In genomic region chr7:116305485-116306408, GRCh38 we compare ENCODE assay signal across 17 cellular contexts.
DNase-seq lines count a peak whose midpoint lies in the region; ATAC-seq and TF ChIP-seq lines count a peak whose summit lies in the region.
"Had no signal": no experiment of that assay in that cellular context is flagged by ENCODE, and none has a peak within 500 bp of the region (broad histone marks: within the 10 kb centered on the region; RNA-seq: fewer than 3 reads in every experiment).

No MANE protein-coding gene starts in this region.

- CTCF ChIA-PET in WTC11 (lab: Charles Lee) (no interaction called here), GM10248 (lab: Yijun Ruan, JAX) (interaction anchor here (0.9 to 1.1 kb wide), 2 partner anchors 20 to 34 kb away, joined by 3 read pairs; no protein-coding TSS in a partner anchor)

- ATAC-seq in WTC11 = no peak
- ATAC-seq: stimulated activated memory B cell treated with anti-CD40 and anti-IgM and Interleukin-4, amounts not matched to agents 10 μg/mL and 1 μg/mL and 100 μg/mL, for 72 hours had no signal

- H3K36me3 Mint-ChIP-seq in WTC11 = no peaks in the 10 kb centered on the region
- no peaks in the 10 kb centered on the region for H3K36me3 Mint-ChIP-seq in progenitor cell of endocrine pancreas (ENCODE audit: insufficient read depth)
- H3K36me3 Mint-ChIP-seq: stimulated activated memory B cell treated with anti-CD40 and anti-IgM and Interleukin-4, amounts not matched to agents 10 μg/mL and 1 μg/mL and 100 μg/mL, for 72 hours had no signal

- no peaks in the 10 kb centered on the region for H3K9me3 Mint-ChIP-seq in WTC11
- no peaks in the 10 kb centered on the region for H3K9me3 Mint-ChIP-seq in progenitor cell of endocrine pancreas (ENCODE audit: low read depth)
- H3K9me3 Mint-ChIP-seq: H9; stimulated activated memory B cell treated with anti-CD40 and anti-IgM and Interleukin-4, amounts not matched to agents 10 μg/mL and 1 μg/mL and 100 μg/mL, for 72 hours had no signal

- TF ChIP-seq CTCF in WTC11 (IDR thresholded peaks at IDR 0.05) (no peak), progenitor cell of endocrine pancreas (IDR thresholded peaks at IDR 0.05; ENCODE audit: unreplicated experiment) (no peak), GM10248 (IDR thresholded peaks at IDR 0.05; ENCODE audit: control extremely low read depth, extremely low read depth, low read depth, missing control alignments) (no peak)

- no peak overlapping the region for H3K4me3 Mint-ChIP-seq in WTC11
- H3K4me3 Mint-ChIP-seq in progenitor cell of endocrine pancreas (ENCODE audit: low read depth) = no peak overlapping the region
- H3K4me3 Mint-ChIP-seq: H9; stimulated activated memory B cell treated with anti-CD40 and anti-IgM and Interleukin-4, amounts not matched to agents 10 μg/mL and 1 μg/mL and 100 μg/mL, for 72 hours had no signal

- intact Hi-C loops in cardiac septum (cut with DNase I) = no loop called here

- H3K4me1 Mint-ChIP-seq in WTC11 (no peaks in the 10 kb centered on the region), progenitor cell of endocrine pancreas (ENCODE audit: low read depth) (peaks cover 9% of the 10 kb centered on the region)
- H3K4me1 Mint-ChIP-seq: stimulated activated memory B cell treated with anti-CD40 and anti-IgM and Interleukin-4, amounts not matched to agents 10 μg/mL and 1 μg/mL and 100 μg/mL, for 72 hours had no signal

- DNase-seq in HT-29 (ENCODE audit: low spot score) (peak; percentile 85), WTC11 (ENCODE audit: low spot score) (no peak), fibroblast of peridontal ligament (ENCODE audit: extremely low read depth) (peak; percentile 40), progenitor cell of endocrine pancreas (ENCODE audit: low spot score, unreplicated experiment) (no peak), cardiac septum (ENCODE audit: low spot score) (no peak), DMS153 (lab: John Stamatoyannopoulos, UW) (no peak), GM10248 (ENCODE audit: extremely low spot score) (no peak), C1 segment of cervical spinal cord (lab: John Stamatoyannopoulos, UW) (no peak)
- DNase-seq: activated CD8-positive, alpha-beta memory T cell treated with anti-CD3 and anti-CD28 coated beads, Interleukin-2, amount 50 U/mL, for 48 hours; foreskin melanocyte; GDM1; H9; midbrain; MV-4-11; NCI-H2081 treated with DMSO at 0.1 percent for 48 hours; Right ventricle myocardium superior had no signal

- no peaks in the 10 kb centered on the region for H3K27me3 Mint-ChIP-seq in WTC11 (ENCODE audit: low read depth)
- H3K27me3 Mint-ChIP-seq in progenitor cell of endocrine pancreas = no peaks in the 10 kb centered on the region
- H3K27me3 Mint-ChIP-seq: stimulated activated memory B cell treated with anti-CD40 and anti-IgM and Interleukin-4, amounts not matched to agents 10 μg/mL and 1 μg/mL and 100 μg/mL, for 72 hours had no signal

- H3K27ac Mint-ChIP-seq in WTC11 = no peak overlapping the region
- peak overlapping the region; percentile 71 for H3K27ac Mint-ChIP-seq in progenitor cell of endocrine pancreas
- H3K27ac Mint-ChIP-seq: H9; stimulated activated memory B cell treated with anti-CD40 and anti-IgM and Interleukin-4, amounts not matched to agents 10 μg/mL and 1 μg/mL and 100 μg/mL, for 72 hours had no signal

- POLR2A ChIA-PET in WTC11 (lab: Charles Lee) = no interaction called here
- POLR2A ChIA-PET in GM10248 (lab: Yijun Ruan, JAX) = no interaction called here

TF ChIP-seq in WTC11, 78 proteins besides CTCF, POLR2A, EP300 and RAD21:
- TF ChIP-seq GABPB1 (CRISPR knock-in tag; IDR thresholded peaks at IDR 0.05) (peak; percentile 48; the same call in 1 of the 2 replicates), FOXP1 (CRISPR knock-in tag; IDR thresholded peaks at IDR 0.05; ENCODE audit: borderline replicate concordance) (no peak)

Comparison
In these comparisons a context has a peak if more than half of its experiments do, and no peak if none do; other contexts are left out.
1. DNase-seq: peak in HT-29 (single experiment) and fibroblast of peridontal ligament (single experiment); none in WTC11 (single experiment), progenitor cell of endocrine pancreas (single experiment), cardiac septum (single experiment), DMS153 (single experiment), GM10248 (single experiment) and C1 segment of cervical spinal cord (0 of 14).